ENCODE assay signal across 29 cellular contexts in the genomic region with DNA sequence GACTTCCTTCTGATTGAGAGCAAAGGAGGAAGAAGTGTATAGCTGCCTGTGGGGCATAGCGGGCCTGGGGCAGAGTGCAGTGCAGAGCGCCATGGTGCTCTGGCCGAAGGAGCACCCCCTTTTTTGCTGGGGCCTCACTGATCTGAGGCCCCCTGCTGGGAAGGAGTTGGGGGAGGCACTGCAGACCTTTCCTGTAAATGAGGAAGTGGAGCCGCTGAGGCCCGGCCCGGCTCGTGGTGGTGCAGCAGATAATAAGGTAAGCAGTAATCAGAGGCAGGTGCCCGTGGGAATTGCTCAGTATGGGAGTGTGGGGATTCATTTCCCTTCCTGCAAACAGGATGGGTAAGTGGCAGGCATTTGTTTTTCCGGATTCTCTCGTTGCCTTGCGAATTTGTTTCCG.
"Had no signal": no experiment of that assay in that cellular context is flagged by ENCODE, and none has a peak within 500 bp of the region (broad histone marks: within the 10 kb centered on the region; RNA-seq: fewer than 3 reads in every experiment).

No MANE protein-coding gene starts in this region.

- ATAC-seq: heart right ventricle; left ventricle myocardium superior; lower lobe of right lung; right cardiac atrium; sciatic nerve; stimulated activated naive B cell treated with anti-CD40 and anti-IgM and Interleukin-4, amounts not matched to agents 10 μg/mL and 1 μg/mL and 100 μg/mL, for 72 hours; stimulated activated naive CD8-positive, alpha-beta T cell treated with anti-CD3 and anti-CD28 coated beads, Interleukin-15, Interleukin-2, amounts not matched to agents 100 U/mL and 50 U/mL, for 24 hours had no signal

- H3K27me3 Mint-ChIP-seq: stimulated activated naive B cell treated with anti-CD40 and anti-IgM and Interleukin-4, amounts not matched to agents 10 μg/mL and 1 μg/mL and 100 μg/mL, for 72 hours had no signal

- H3K4me2 ChIP-seq: hepatocyte, neural progenitor cell had no signal

- H3K27me3 ChIP-seq: hepatocyte, neural progenitor cell, ovary, stomach, testis, thyroid gland, transverse colon, upper lobe of left lung had no signal

- H3K9me3 Mint-ChIP-seq: mesothelial cell of epicardium, natural killer cell, nephron progenitor cell had no signal

- DNase-seq: heart right ventricle; islet precursor cell; left ventricle myocardium superior; lower lobe of right lung; mammary epithelial cell; mesendoderm; naive B cell; natural killer cell; nephron progenitor cell; ovary; retina; right cardiac atrium; small intestine; spleen; stimulated activated CD4-positive, alpha-beta T cell treated with anti-CD3 and anti-CD28 coated beads, Interleukin-2, amount 100 ng/mL, for 48 hours; stimulated activated CD4-positive, alpha-beta T cell treated with anti-CD3 and anti-CD28 coated beads, Interleukin-4, amount 100 ng/mL, for 4 hours; stimulated activated CD8-positive, alpha-beta memory T cell treated with anti-CD3 and anti-CD28 coated beads, Interleukin-4, amount 100 ng/mL, for 48 hours; stimulated activated naive B cell treated with anti-CD40 and anti-IgM and Interleukin-4, amounts not matched to agents 10 μg/mL and 1 μg/mL and 100 μg/mL, for 72 hours; stimulated activated naive CD8-positive, alpha-beta T cell treated with anti-CD3 and anti-CD28 coated beads, Interleukin-15, Interleukin-2, amounts not matched to agents 100 U/mL and 50 U/mL, for 24 hours; stomach; testis; thyroid gland; transverse colon had no signal

- H3K9me3 ChIP-seq: heart right ventricle, lower lobe of right lung, ovary, prostate gland, spleen, stomach, testis, thyroid gland, transverse colon, upper lobe of left lung had no signal

- H3K4me1 ChIP-seq: heart right ventricle, lower lobe of right lung, prostate gland, spleen, stomach, testis, thyroid gland, transverse colon, upper lobe of left lung had no signal

- H3K9ac ChIP-seq: neural progenitor cell had no signal

- H3K4me1 Mint-ChIP-seq: mesothelial cell of epicardium; naive B cell; natural killer cell; stimulated activated naive B cell treated with anti-CD40 and anti-IgM and Interleukin-4, amounts not matched to agents 10 μg/mL and 1 μg/mL and 100 μg/mL, for 72 hours had no signal

- H3K36me3 ChIP-seq: heart right ventricle, lower lobe of right lung, neural progenitor cell, ovary, prostate gland, spleen, stomach, thyroid gland, transverse colon, upper lobe of left lung had no signal

- H3K27ac ChIP-seq: heart right ventricle, hepatocyte, lower lobe of right lung, neural progenitor cell, ovary, prostate gland, spleen, stomach, testis, thyroid gland, transverse colon, upper lobe of left lung had no signal

- H3K27ac Mint-ChIP-seq: mesothelial cell of epicardium; natural killer cell; nephron progenitor cell; neural progenitor cell; stimulated activated naive B cell treated with anti-CD40 and anti-IgM and Interleukin-4, amounts not matched to agents 10 μg/mL and 1 μg/mL and 100 μg/mL, for 72 hours had no signal

- H3K4me3 ChIP-seq: heart right ventricle, hepatocyte, lower lobe of right lung, neural progenitor cell, ovary, prostate gland, spleen, stomach, testis, thyroid gland, transverse colon, upper lobe of left lung had no signal

- H3K4me3 Mint-ChIP-seq: mesothelial cell of epicardium; naive B cell; natural killer cell; nephron progenitor cell; neural progenitor cell; stimulated activated naive B cell treated with anti-CD40 and anti-IgM and Interleukin-4, amounts not matched to agents 10 μg/mL and 1 μg/mL and 100 μg/mL, for 72 hours had no signal

- H3K36me3 Mint-ChIP-seq: mesothelial cell of epicardium; naive B cell; natural killer cell; neural progenitor cell; stimulated activated naive B cell treated with anti-CD40 and anti-IgM and Interleukin-4, amounts not matched to agents 10 μg/mL and 1 μg/mL and 100 μg/mL, for 72 hours had no signal

- H2AFZ ChIP-seq: hepatocyte, neural progenitor cell had no signal
